ENCODE assay signal across 7 cellular contexts in genomic region chr6:33346972-33347371, GRCh38. TPM values are rescaled to one million over a fixed set of nuclear protein-coding genes. Genes with fewer than 3 reads are reported as not detected.
DNase-seq lines count a peak whose midpoint lies in the region; ATAC-seq and TF ChIP-seq lines count a peak whose summit lies in the region.
"Not testable (repeated sequence)": the region's sequence is repeated elsewhere in the genome, so short reads cannot be mapped to it uniquely, and the experiment has no call there.

No MANE protein-coding gene starts in this region.

- peak; percentile 66 for DNase-seq in ELR (ENCODE audit: low read depth)
- DNase-seq in NCI-H226 = peak; percentile 55
- DNase-seq in activated CD8-positive, alpha-beta T cell treated with anti-CD3 and anti-CD28 coated beads, Interleukin-2, amount 10 ng/mL, durations not matched to agents 7 days and 5 days; neural progenitor cell (ENCODE audit: low spot score): not testable (repeated sequence)
- peak; percentile 16 for DNase-seq in astrocyte of the hippocampus (ENCODE audit: low read depth, low spot score)
- peak; percentile 34 to 61 for DNase-seq in fibroblast of lung (ENCODE audit: low read depth in 2 of 2)
- peak; percentile 48 for DNase-seq in iris pigment epithelial cell (ENCODE audit: low read depth)

- not testable (repeated sequence) for H3K4me1 ChIP-seq in fibroblast of lung (ENCODE audit: control insufficient read depth, extremely low read depth, insufficient read depth, low read length); neural progenitor cell

- H3K79me2 ChIP-seq in fibroblast of lung (ENCODE audit: control insufficient read depth, insufficient read depth, low read length); neural progenitor cell (ENCODE audit: low read depth): not testable (repeated sequence)

- CTCF ChIA-PET in activated CD8-positive, alpha-beta T cell treated with anti-CD3 and anti-CD28 coated beads, Interleukin-2, amount 10 ng/mL, durations not matched to agents 7 days and 5 days (lab: Charles Lee) = not testable (repeated sequence)

- not testable (repeated sequence) for H2AFZ ChIP-seq in fibroblast of lung (ENCODE audit: low read length); neural progenitor cell (replicated peaks)

- TF ChIP-seq CTCF in fibroblast of lung (conservative IDR thresholded peaks at IDR 0.05 in 1 of 2, IDR thresholded peaks at IDR 0.05 in 1 of 2; ENCODE audit: low read depth in 1 of 2, low read length in 2 of 2); neural progenitor cell (IDR thresholded peaks at IDR 0.05): not testable (repeated sequence)

- not testable (repeated sequence) for H3K36me3 Mint-ChIP-seq in activated CD8-positive, alpha-beta T cell treated with anti-CD3 and anti-CD28 coated beads, Interleukin-2, amount 10 ng/mL, durations not matched to agents 7 days and 5 days (ENCODE audit: low read depth); neural progenitor cell

- not testable (repeated sequence) for H4K20me1 ChIP-seq in fibroblast of lung (ENCODE audit: control insufficient read depth, extremely low read depth, insufficient read depth, low read length); neural progenitor cell (ENCODE audit: low read depth)

- peak overlapping the region; percentile 37 for H3K27ac Mint-ChIP-seq in activated CD8-positive, alpha-beta T cell treated with anti-CD3 and anti-CD28 coated beads, Interleukin-2, amount 10 ng/mL, durations not matched to agents 7 days and 5 days
- H3K27ac Mint-ChIP-seq in neural progenitor cell = peak overlapping the region; percentile 1

- POLR2A ChIA-PET in activated CD8-positive, alpha-beta T cell treated with anti-CD3 and anti-CD28 coated beads, Interleukin-2, amount 10 ng/mL, durations not matched to agents 7 days and 5 days (lab: Charles Lee) = not testable (repeated sequence)

- H3K27me3 ChIP-seq in fibroblast of lung (ENCODE audit: control insufficient read depth, insufficient read depth, low read length); neural progenitor cell: not testable (repeated sequence)

- ATAC-seq in activated CD8-positive, alpha-beta T cell treated with anti-CD3 and anti-CD28 coated beads, Interleukin-2, amount 10 ng/mL, durations not matched to agents 7 days and 5 days = not testable (repeated sequence)

- H3K4me1 Mint-ChIP-seq in activated CD8-positive, alpha-beta T cell treated with anti-CD3 and anti-CD28 coated beads, Interleukin-2, amount 10 ng/mL, durations not matched to agents 7 days and 5 days (ENCODE audit: low read depth) = peaks cover 38% of the 10 kb centered on the region
- H3K4me1 Mint-ChIP-seq in neural progenitor cell = peaks cover 12% of the 10 kb centered on the region

- not testable (repeated sequence) for H3K4me3 Mint-ChIP-seq in activated CD8-positive, alpha-beta T cell treated with anti-CD3 and anti-CD28 coated beads, Interleukin-2, amount 10 ng/mL, durations not matched to agents 7 days and 5 days; neural progenitor cell

- not testable (repeated sequence) for H3K9ac ChIP-seq in fibroblast of lung (ENCODE audit: insufficient read depth, low read length); neural progenitor cell

- H3K4me2 ChIP-seq in fibroblast of lung (ENCODE audit: extremely low read depth, insufficient read depth, low read length); neural progenitor cell: not testable (repeated sequence)

- H3K36me3 ChIP-seq in fibroblast of lung (ENCODE audit: control insufficient read depth, insufficient read depth, low read length); neural progenitor cell: not testable (repeated sequence)

- H3K4me3 ChIP-seq in fibroblast of lung (replicated peaks in 1 of 4; ENCODE audit: control extremely low read depth in 1 of 4, insufficient read depth in 1 of 4, low read depth in 3 of 4, low read length in 4 of 4); neural progenitor cell: not testable (repeated sequence)

- not testable (repeated sequence) for H3K27ac ChIP-seq in fibroblast of lung (ENCODE audit: insufficient read depth, low read length); neural progenitor cell

- H3K9me3 ChIP-seq in fibroblast of lung (ENCODE audit: control insufficient read depth, insufficient read depth, low read depth, low read length); neural progenitor cell (ENCODE audit: low read depth): not testable (repeated sequence)

- not testable (repeated sequence) for H3F3A ChIP-seq in neural progenitor cell (ENCODE audit: low read depth)

- not testable (repeated sequence) for H3K27me3 Mint-ChIP-seq in activated CD8-positive, alpha-beta T cell treated with anti-CD3 and anti-CD28 coated beads, Interleukin-2, amount 10 ng/mL, durations not matched to agents 7 days and 5 days (ENCODE audit: low read depth); neural progenitor cell (ENCODE audit: insufficient read depth, low read depth)

- H3K9me3 Mint-ChIP-seq in activated CD8-positive, alpha-beta T cell treated with anti-CD3 and anti-CD28 coated beads, Interleukin-2, amount 10 ng/mL, durations not matched to agents 7 days and 5 days (ENCODE audit: insufficient read depth); neural progenitor cell: not testable (repeated sequence)

RNA-seq across cellular contexts. Expression of gene DAXX, which starts 24.2 kb away (rescaled TPM):
- 100 to 1,000 TPM; 112 to 114 TPM for total RNA-seq in activated CD8-positive, alpha-beta T cell treated with anti-CD3 and anti-CD28 coated beads, Interleukin-2, amount 10 ng/mL, durations not matched to agents 7 days and 5 days
- 32.4 and 66.4 TPM in 2 replicates for total RNA-seq in fibroblast of lung
- polyA plus RNA-seq in fibroblast of lung = 32.4 and 58.4 TPM in 2 replicates
- 39.0 and 69.8 TPM in 2 replicates for polyA plus RNA-seq in fibroblast of lung (2012)
- 90.0 and 108 TPM in 2 replicates for polyA minus RNA-seq in fibroblast of lung (ENCODE audit: low replicate concordance)
- total RNA-seq in neural progenitor cell (ENCODE audit: low replicate concordance) = 35.7 and 49.6 TPM in 2 replicates

RNA-seq across cellular contexts. Expression of gene ZBTB22, which starts 29.4 kb away (rescaled TPM):
- total RNA-seq in activated CD8-positive, alpha-beta T cell treated with anti-CD3 and anti-CD28 coated beads, Interleukin-2, amount 10 ng/mL, durations not matched to agents 7 days and 5 days = 10 to 100 TPM; 10.7 to 11.1 TPM
- 23.6 and 31.2 TPM in 2 replicates for total RNA-seq in fibroblast of lung
- polyA plus RNA-seq in fibroblast of lung = 8.0 and 8.9 TPM in 2 replicates
- 12.0 and 14.8 TPM in 2 replicates for polyA plus RNA-seq in fibroblast of lung (2012)
- polyA minus RNA-seq in fibroblast of lung (ENCODE audit: low replicate concordance) = 23.1 and 32.8 TPM in 2 replicates
- total RNA-seq in neural progenitor cell (ENCODE audit: low replicate concordance) = 5.7 and 26.7 TPM in 2 replicates

RNA-seq across cellular contexts. Expression of gene TAPBP, which starts 33.1 kb away (rescaled TPM):
- 100 to 1,000 TPM; 245 to 252 TPM for total RNA-seq in activated CD8-positive, alpha-beta T cell treated with anti-CD3 and anti-CD28 coated beads, Interleukin-2, amount 10 ng/mL, durations not matched to agents 7 days and 5 days
- 38.8 and 56.0 TPM in 2 replicates for total RNA-seq in fibroblast of lung
- polyA plus RNA-seq in fibroblast of lung = 50.3 and 55.4 TPM in 2 replicates
- 62.8 and 67.0 TPM in 2 replicates for polyA plus RNA-seq in fibroblast of lung (2012)
- polyA minus RNA-seq in fibroblast of lung (ENCODE audit: low replicate concordance) = 94.8 and 117 TPM in 2 replicates
- total RNA-seq in neural progenitor cell (ENCODE audit: low replicate concordance) = 1.7 and 6.3 TPM in 2 replicates

RNA-seq across cellular contexts. Expression of gene KIFC1, which starts 44.7 kb away (rescaled TPM):
- total RNA-seq in activated CD8-positive, alpha-beta T cell treated with anti-CD3 and anti-CD28 coated beads, Interleukin-2, amount 10 ng/mL, durations not matched to agents 7 days and 5 days = 100 to 1,000 TPM; 175 to 180 TPM
- total RNA-seq in fibroblast of lung = 0.51 and 5.3 TPM in 2 replicates
- polyA plus RNA-seq in fibroblast of lung = 8.0 and 36.6 TPM in 2 replicates
- polyA plus RNA-seq in fibroblast of lung (2012) = 7.5 and 33.4 TPM in 2 replicates
- 6.1 and 27.2 TPM in 2 replicates for polyA minus RNA-seq in fibroblast of lung (ENCODE audit: low replicate concordance)
- total RNA-seq in neural progenitor cell (ENCODE audit: low replicate concordance) = 93.9 and 179 TPM in 2 replicates

RNA-seq across cellular contexts. Expression of gene RGL2, which starts 48.2 kb away (rescaled TPM):
- total RNA-seq in activated CD8-positive, alpha-beta T cell treated with anti-CD3 and anti-CD28 coated beads, Interleukin-2, amount 10 ng/mL, durations not matched to agents 7 days and 5 days = 10 to 100 TPM; 50.8 to 58.2 TPM
- total RNA-seq in fibroblast of lung = 22.1 and 22.8 TPM in 2 replicates
- 17.4 and 20.5 TPM in 2 replicates for polyA plus RNA-seq in fibroblast of lung
- 20.2 and 26.1 TPM in 2 replicates for polyA plus RNA-seq in fibroblast of lung (2012)
- 54.9 and 57.4 TPM in 2 replicates for polyA minus RNA-seq in fibroblast of lung (ENCODE audit: low replicate concordance)
- total RNA-seq in neural progenitor cell (ENCODE audit: low replicate concordance) = 28.3 and 63.4 TPM in 2 replicates
